ENCODE assay signal across 8 cellular contexts in the genomic region with DNA sequence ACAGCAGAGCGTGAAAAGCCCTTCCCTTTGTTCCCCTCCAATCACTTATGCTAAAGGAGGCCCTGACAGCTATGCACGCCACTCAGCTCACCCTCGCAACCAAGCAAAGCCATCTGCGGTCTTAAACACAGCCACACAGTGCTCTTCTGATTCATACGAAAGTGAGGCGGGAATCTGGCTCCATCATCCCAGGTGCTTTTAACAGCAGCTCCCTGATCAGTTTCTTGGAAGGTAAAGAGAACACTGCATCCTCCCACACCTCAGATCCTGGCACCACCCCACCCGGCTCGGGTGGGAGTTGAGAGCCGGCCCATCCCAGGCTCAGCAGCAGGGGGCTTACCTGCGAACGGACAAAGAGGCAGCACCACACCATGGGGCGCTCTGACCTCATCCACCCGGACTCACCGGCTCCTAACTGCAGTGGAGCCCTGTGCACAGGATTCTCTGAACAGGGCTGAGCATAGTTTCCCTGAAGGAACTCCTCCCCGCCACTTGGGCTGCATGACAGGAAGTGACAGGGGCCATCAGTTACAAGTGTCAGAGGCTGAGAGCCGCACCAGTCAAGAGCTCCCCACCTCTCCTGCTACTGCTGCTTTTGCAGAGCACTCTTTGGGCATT.
DNase-seq lines count a peak whose midpoint lies in the region; ATAC-seq, FAIRE-seq and TF ChIP-seq lines count a peak whose summit lies in the region.

No MANE protein-coding gene starts in this region.

- peak overlapping the region in 7 of 8 donors; percentile 22 to 89 (median 79) for H3K27ac ChIP-seq in spleen

- TF ChIP-seq CTCF in spleen (IDR thresholded peaks at IDR 0.05 in 8 of 11, conservative IDR thresholded peaks at IDR 0.05 in 3 of 11), result peak in 3 of 11 experiments; percentile 12 to 16 (median 16)

- WGBS in spleen, 5 donors, result 12 to 27% (median 17%) methylated on average over 8 to 16 of the region's 16 CpGs

- peak; percentile 49 for ATAC-seq in HG03280 (IDR thresholded peaks at IDR 0.05; ENCODE audit: unreplicated experiment)

- DNase-seq in GM19239 (ENCODE audit: insufficient read length, low spot score) (peak; percentile 27), T-helper 9 cell (peak; percentile 54), spleen (peak; percentile 88), SKM-1 treated with dmso at 0.1 percent for 144 hours (lab: John Stamatoyannopoulos, UW; ENCODE audit: unreplicated experiment) (no peak), globus pallidus (ENCODE audit: low spot score) (no peak), occipital lobe (lab: John Stamatoyannopoulos, UW) (no peak)
- DNase-seq in central memory CD4-positive, alpha-beta T cell, result peak; percentile 78

- H3K4me1 ChIP-seq in spleen, result peaks cover 17 to 59% (median 42%) of the 10 kb centered on the region in 6 donors

- intact Hi-C loops in spleen (cut with DNase I; ENCODE audit: low total_unique reads), result loop anchor here (10.0 kb wide), 2 partner anchors 69 to 111 kb away; partner anchors contain the start of gene ARHGEF3

- peak overlapping the region; percentile 27 to 70 (median 44) for H3K4me3 ChIP-seq in spleen

- no peaks in the 10 kb centered on the region for H3K36me3 ChIP-seq in spleen

- no peaks in the 10 kb centered on the region for H3K27me3 ChIP-seq in spleen (replicated peaks in 1 of 7)

- H3K9me3 ChIP-seq in spleen, result no peaks in the 10 kb centered on the region

- peak; percentile 98 for FAIRE-seq in GM19239 (lab: Jason Lieb, UNC)

- TF ChIP-seq POLR2A in spleen (IDR thresholded peaks at IDR 0.05), result no peak

Comparison
In these comparisons a context has a peak if more than half of its experiments do, and no peak if none do; other contexts are left out.
1. DNase-seq: peak in GM19239 (single experiment), T-helper 9 cell (single experiment), central memory CD4-positive, alpha-beta T cell (single experiment) and spleen (single experiment); none in SKM-1 treated with dmso at 0.1 percent for 144 hours (single experiment), globus pallidus (single experiment) and occipital lobe (single experiment).